ENCODE assay signal across 1 cellular context in the genomic region with DNA sequence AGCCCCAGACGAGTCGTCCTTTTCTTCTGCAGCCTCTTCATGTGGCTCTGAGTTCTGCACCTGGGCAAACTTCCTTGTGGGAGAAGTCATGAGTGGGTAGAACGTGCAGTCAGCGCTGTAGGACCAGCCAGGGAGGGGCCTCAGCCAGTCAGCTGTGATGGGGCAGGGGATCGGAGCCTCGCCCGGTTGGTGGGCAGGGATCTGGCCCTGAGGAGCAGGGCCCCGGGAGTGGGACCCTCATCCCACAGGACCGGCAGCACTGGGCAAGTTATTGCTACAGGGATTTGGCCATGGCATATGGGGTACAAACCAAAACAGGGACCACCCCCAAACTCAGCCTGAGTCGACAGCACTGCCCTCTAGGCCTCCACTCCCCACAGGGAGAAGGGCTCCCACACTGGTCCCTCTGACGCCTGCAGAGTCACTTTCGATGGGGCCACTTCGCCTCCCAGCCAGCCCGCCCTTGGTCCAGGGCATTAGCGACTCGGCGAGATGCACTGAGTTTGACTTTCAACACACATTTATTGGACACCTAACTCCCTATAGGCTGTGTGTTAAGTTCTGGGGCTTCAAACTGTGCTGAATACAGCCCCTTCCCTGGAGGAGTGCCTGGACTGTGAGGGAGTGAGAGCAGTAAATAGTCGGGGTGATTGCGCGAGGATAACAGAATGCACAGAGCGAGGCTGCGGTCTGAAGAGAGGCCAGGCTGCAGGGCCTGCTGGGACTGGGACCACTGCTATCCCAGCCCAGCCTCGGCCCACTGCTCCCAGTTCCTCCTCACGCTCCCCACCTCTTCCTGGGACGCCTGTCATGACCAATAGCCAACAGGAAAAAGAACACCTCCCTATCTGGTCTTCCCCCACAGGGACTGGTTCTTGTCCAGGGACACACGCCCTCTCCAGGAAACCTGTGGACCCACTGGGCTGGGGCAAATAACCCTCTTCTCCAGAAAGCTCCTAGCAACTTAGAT.
TF ChIP-seq lines count a peak whose summit lies in the region.

No MANE protein-coding gene starts in this region.

TF ChIP-seq in HepG2, 621 proteins besides CTCF, POLR2A, EP300 and RAD21:
- TF ChIP-seq, protein P1, sequence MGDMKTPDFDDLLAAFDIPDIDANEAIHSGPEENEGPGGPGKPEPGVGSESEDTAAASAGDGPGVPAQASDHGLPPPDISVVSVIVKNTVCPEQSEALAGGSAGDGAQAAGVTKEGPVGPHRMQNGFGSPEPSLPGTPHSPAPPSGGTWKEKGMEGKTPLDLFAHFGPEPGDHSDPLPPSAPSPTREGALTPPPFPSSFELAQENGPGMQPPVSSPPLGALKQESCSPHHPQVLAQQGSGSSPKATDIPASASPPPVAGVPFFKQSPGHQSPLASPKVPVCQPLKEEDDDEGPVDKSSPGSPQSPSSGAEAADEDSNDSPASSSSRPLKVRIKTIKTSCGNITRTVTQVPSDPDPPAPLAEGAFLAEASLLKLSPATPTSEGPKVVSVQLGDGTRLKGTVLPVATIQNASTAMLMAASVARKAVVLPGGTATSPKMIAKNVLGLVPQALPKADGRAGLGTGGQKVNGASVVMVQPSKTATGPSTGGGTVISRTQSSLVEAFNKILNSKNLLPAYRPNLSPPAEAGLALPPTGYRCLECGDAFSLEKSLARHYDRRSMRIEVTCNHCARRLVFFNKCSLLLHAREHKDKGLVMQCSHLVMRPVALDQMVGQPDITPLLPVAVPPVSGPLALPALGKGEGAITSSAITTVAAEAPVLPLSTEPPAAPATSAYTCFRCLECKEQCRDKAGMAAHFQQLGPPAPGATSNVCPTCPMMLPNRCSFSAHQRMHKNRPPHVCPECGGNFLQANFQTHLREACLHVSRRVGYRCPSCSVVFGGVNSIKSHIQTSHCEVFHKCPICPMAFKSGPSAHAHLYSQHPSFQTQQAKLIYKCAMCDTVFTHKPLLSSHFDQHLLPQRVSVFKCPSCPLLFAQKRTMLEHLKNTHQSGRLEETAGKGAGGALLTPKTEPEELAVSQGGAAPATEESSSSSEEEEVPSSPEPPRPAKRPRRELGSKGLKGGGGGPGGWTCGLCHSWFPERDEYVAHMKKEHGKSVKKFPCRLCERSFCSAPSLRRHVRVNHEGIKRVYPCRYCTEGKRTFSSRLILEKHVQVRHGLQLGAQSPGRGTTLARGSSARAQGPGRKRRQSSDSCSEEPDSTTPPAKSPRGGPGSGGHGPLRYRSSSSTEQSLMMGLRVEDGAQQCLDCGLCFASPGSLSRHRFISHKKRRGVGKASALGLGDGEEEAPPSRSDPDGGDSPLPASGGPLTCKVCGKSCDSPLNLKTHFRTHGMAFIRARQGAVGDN (CRISPR knock-in tag; IDR thresholded peaks at IDR 0.05): peak; percentile 1; the same call in 1 of the 2 replicates
- TF ChIP-seq, protein P2, sequence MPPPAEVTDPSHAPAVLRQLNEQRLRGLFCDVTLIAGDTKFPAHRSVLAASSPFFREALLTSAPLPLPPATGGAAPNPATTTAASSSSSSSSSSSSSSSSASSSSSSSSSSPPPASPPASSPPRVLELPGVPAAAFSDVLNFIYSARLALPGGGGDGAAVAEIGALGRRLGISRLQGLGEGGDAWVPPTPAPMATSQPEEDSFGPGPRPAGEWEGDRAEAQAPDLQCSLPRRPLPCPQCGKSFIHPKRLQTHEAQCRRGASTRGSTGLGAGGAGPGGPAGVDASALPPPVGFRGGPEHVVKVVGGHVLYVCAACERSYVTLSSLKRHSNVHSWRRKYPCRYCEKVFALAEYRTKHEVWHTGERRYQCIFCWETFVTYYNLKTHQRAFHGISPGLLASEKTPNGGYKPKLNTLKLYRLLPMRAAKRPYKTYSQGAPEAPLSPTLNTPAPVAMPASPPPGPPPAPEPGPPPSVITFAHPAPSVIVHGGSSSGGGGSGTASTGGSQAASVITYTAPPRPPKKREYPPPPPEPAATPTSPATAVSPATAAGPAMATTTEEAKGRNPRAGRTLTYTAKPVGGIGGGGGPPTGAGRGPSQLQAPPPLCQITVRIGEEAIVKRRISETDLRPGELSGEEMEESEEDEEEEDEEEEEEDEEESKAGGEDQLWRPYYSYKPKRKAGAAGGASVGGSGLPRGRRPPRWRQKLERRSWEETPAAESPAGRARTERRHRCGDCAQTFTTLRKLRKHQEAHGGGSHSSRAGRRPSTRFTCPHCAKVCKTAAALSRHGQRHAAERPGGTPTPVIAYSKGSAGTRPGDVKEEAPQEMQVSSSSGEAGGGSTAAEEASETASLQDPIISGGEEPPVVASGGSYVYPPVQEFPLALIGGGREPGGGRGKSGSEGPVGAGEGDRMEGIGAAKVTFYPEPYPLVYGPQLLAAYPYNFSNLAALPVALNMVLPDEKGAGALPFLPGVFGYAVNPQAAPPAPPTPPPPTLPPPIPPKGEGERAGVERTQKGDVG (CRISPR knock-in tag; IDR thresholded peaks at IDR 0.05; ENCODE audit: borderline replicate concordance): 0 out of 2 replicates have a peak, but pooled peaks have one; percentile 42
- no peak for TF ChIP-seq ZNF772 (CRISPR knock-in tag; IDR thresholded peaks at IDR 0.05)
